Comparison of ENCODE assay signal across 20 cellular contexts in genomic region chr1:31839662-31840343, GRCh38. TPM values are rescaled to one million over a fixed set of nuclear protein-coding genes. Genes with fewer than 3 reads are reported as not detected.
"Had no signal": no experiment of that assay in that cellular context is flagged by ENCODE, and none has a peak within 500 bp of the region (broad histone marks: within the 10 kb centered on the region; RNA-seq: fewer than 3 reads in every experiment).

No MANE protein-coding gene starts in this region.

- H3K36me3 Mint-ChIP-seq: activated CD4-positive, alpha-beta memory T cell treated with anti-CD3 and anti-CD28 coated beads for 36 hours; memory B cell; T-cell; WTC11 had no signal

- FAIRE-seq: colon, endometrium had no signal

- H3K27ac ChIP-seq: cardiac muscle cell, gastroesophageal sphincter, heart right ventricle, parathyroid adenoma, transverse colon, uterus had no signal

- H3K9ac ChIP-seq: parathyroid adenoma had no signal

- H2AFZ ChIP-seq: parathyroid adenoma had no signal

- H3K27me3 Mint-ChIP-seq: activated CD4-positive, alpha-beta memory T cell treated with anti-CD3 and anti-CD28 coated beads for 36 hours; activated CD4-positive, alpha-beta T cell treated with anti-CD3 and anti-CD28 coated beads for 36 hours; activated T-helper 17 cell treated with anti-CD3 and anti-CD28 coated beads, Interleukin-2, amount 50 U/mL, for 72 hours; naive thymus-derived CD8-positive, alpha-beta T cell; T-cell had no signal

- H3K9me3 ChIP-seq: gastroesophageal sphincter, heart right ventricle, transverse colon, uterus had no signal

- H3K27ac Mint-ChIP-seq: activated CD4-positive, alpha-beta memory T cell treated with anti-CD3 and anti-CD28 coated beads for 36 hours; activated CD4-positive, alpha-beta T cell treated with anti-CD3 and anti-CD28 coated beads for 36 hours; activated naive CD4-positive, alpha-beta T cell treated with anti-CD3 and anti-CD28 coated beads, Interleukin-2, amount 10 ng/mL, durations not matched to agents 7 days and 5 days; activated T-helper 17 cell treated with anti-CD3 and anti-CD28 coated beads, Interleukin-2, amount 50 U/mL, for 72 hours; memory B cell; T-cell; WTC11 had no signal

- H3K36me3 ChIP-seq: cardiac muscle cell, gastroesophageal sphincter, heart right ventricle, transverse colon, uterus had no signal

- H3K79me2 ChIP-seq: parathyroid adenoma had no signal

- H3K4me1 ChIP-seq: gastroesophageal sphincter, heart right ventricle, parathyroid adenoma, uterus had no signal

- DNase-seq: activated CD4-positive, alpha-beta memory T cell treated with anti-CD3 and anti-CD28 coated beads for 36 hours; activated CD4-positive, alpha-beta T cell treated with anti-CD3 and anti-CD28 coated beads for 36 hours; activated naive CD4-positive, alpha-beta T cell treated with anti-CD3 and anti-CD28 coated beads, Interleukin-2, amount 10 ng/mL, durations not matched to agents 7 days and 5 days; activated T-cell treated with anti-CD3 and anti-CD28 coated beads, Interleukin-2, amount 50 U/mL, for 1 hour; erythroblast; heart right ventricle; kidney glomerular epithelial cell; naive thymus-derived CD8-positive, alpha-beta T cell; stimulated activated naive CD4-positive, alpha-beta T cell treated with Interleukin-2 at 50 U/mL for 16 hours; T-cell; transverse colon; uterus had no signal

- H3K27me3 ChIP-seq: cardiac muscle cell, gastroesophageal sphincter, transverse colon, uterus had no signal

- H3K4me3 ChIP-seq: cardiac muscle cell, gastroesophageal sphincter, heart right ventricle, transverse colon, uterus had no signal

- H3K4me3 Mint-ChIP-seq: activated CD4-positive, alpha-beta memory T cell treated with anti-CD3 and anti-CD28 coated beads for 36 hours; activated CD4-positive, alpha-beta T cell treated with anti-CD3 and anti-CD28 coated beads for 36 hours; activated naive CD4-positive, alpha-beta T cell treated with anti-CD3 and anti-CD28 coated beads, Interleukin-2, amount 10 ng/mL, durations not matched to agents 7 days and 5 days; activated T-helper 17 cell treated with anti-CD3 and anti-CD28 coated beads, Interleukin-2, amount 50 U/mL, for 72 hours; memory B cell; naive thymus-derived CD8-positive, alpha-beta T cell; T-cell; WTC11 had no signal

- H3K4me1 Mint-ChIP-seq: activated T-helper 17 cell treated with anti-CD3 and anti-CD28 coated beads, Interleukin-2, amount 50 U/mL, for 72 hours; WTC11 had no signal

- H3K9me3 Mint-ChIP-seq: activated CD4-positive, alpha-beta memory T cell treated with anti-CD3 and anti-CD28 coated beads for 36 hours; activated naive CD4-positive, alpha-beta T cell treated with anti-CD3 and anti-CD28 coated beads, Interleukin-2, amount 10 ng/mL, durations not matched to agents 7 days and 5 days; activated T-helper 17 cell treated with anti-CD3 and anti-CD28 coated beads, Interleukin-2, amount 50 U/mL, for 72 hours; memory B cell; T-cell had no signal

RNA-seq across cellular contexts. Expression of gene SPOCD1, which starts 24.0 kb away (rescaled TPM):
- total RNA-seq: T-cell had no signal
- polyA plus RNA-seq: naive thymus-derived CD8-positive, alpha-beta T cell had no signal
